8 cellular contexts compared by ENCODE assay signal in genomic region chr9:37080165-37080627, GRCh38. TPM values are rescaled to one million over a fixed set of nuclear protein-coding genes. Genes with fewer than 3 reads are reported as not detected.
DNase-seq lines count a peak whose midpoint lies in the region; ATAC-seq, FAIRE-seq and TF ChIP-seq lines count a peak whose summit lies in the region.
"Not testable (repeated sequence)": the region's sequence is repeated elsewhere in the genome, so short reads cannot be mapped to it uniquely, and the experiment has no call there.

No MANE protein-coding gene starts in this region.

- H3K4me1 ChIP-seq in Caco-2; muscle layer of colon (ENCODE audit: insufficient read depth, low read length): not testable (repeated sequence)
- peaks cover 18% of the 10 kb centered on the region for H3K4me1 ChIP-seq in GM12878 (ENCODE audit: control insufficient read depth, insufficient read depth, low read length)

- in situ Hi-C loops in GM12878 (cut with MboI), result not testable (repeated sequence)

- H3K9me3 ChIP-seq in Caco-2; SK-N-MC (ENCODE audit: low read depth, low read length); GM12878 (replicated peaks; ENCODE audit: control insufficient read depth, insufficient read depth, low read length); muscle layer of colon (ENCODE audit: low read length): not testable (repeated sequence)

- peaks cover 14% of the 10 kb centered on the region for H3K36me3 Mint-ChIP-seq in Caco-2 (ENCODE audit: insufficient read depth, unreplicated experiment)
- not testable (repeated sequence) for H3K36me3 Mint-ChIP-seq in glutamatergic neuron (ENCODE audit: unreplicated experiment)
- peaks cover 29% of the 10 kb centered on the region for H3K36me3 Mint-ChIP-seq in stimulated activated naive CD8-positive, alpha-beta T cell treated with anti-CD3 and anti-CD28 coated beads, Interleukin-15, Interleukin-2, amounts not matched to agents 100 ng/mL and 50 ng/mL, for 24 hours (ENCODE audit: low read depth)

- not testable (repeated sequence) for H3K4me1 Mint-ChIP-seq in Caco-2 (ENCODE audit: low read depth, unreplicated experiment); glutamatergic neuron (ENCODE audit: low read depth, unreplicated experiment)
- peaks cover 62% of the 10 kb centered on the region for H3K4me1 Mint-ChIP-seq in stimulated activated naive CD8-positive, alpha-beta T cell treated with anti-CD3 and anti-CD28 coated beads, Interleukin-15, Interleukin-2, amounts not matched to agents 100 ng/mL and 50 ng/mL, for 24 hours (ENCODE audit: low read depth)

- not testable (repeated sequence) for TF ChIP-seq RAD21 in GM12878 (IDR thresholded peaks at IDR 0.05; ENCODE audit: insufficient read depth, low read depth, low read length)

- peak in 1 of 2 experiments; percentile 48 for DNase-seq in Caco-2
- not testable (repeated sequence) for DNase-seq in SK-N-MC (ENCODE audit: low read depth, low spot score); GM12878 (ENCODE audit: low read depth, low spot score); glutamatergic neuron

- H3K9ac ChIP-seq in SK-N-MC (ENCODE audit: insufficient read length), result peak overlapping the region; percentile 88
- peak overlapping the region; percentile 81 for H3K9ac ChIP-seq in GM12878 (ENCODE audit: control insufficient read depth, insufficient read depth, low read length)
- peak overlapping the region; percentile 33 for H3K9ac ChIP-seq in muscle layer of colon (ENCODE audit: low read length)

- peak overlapping the region; percentile 42; the same call in 1 of the 2 replicates for H3K27ac ChIP-seq in SK-N-MC
- peak overlapping the region; percentile 87 for H3K27ac ChIP-seq in GM12878 (ENCODE audit: control insufficient read depth, insufficient read depth)
- H3K27ac ChIP-seq in muscle layer of colon (ENCODE audit: low read depth, low read length), result peak overlapping the region; percentile 78

- SMC1A ChIA-PET in GM12878 (lab: Charles Lee; ENCODE audit: uncharacterized antibody, unreplicated experiment), result interaction anchor here (0.9 to 6.1 kb wide), 12 partner anchors 9 to 243 kb away, joined by 3 to 31 read pairs (median 4); partner anchors contain the start of gene ZCCHC7

- TF ChIP-seq CTCF in Caco-2 (IDR thresholded peaks at IDR 0.05; ENCODE audit: insufficient read depth in 1 of 2, low read depth in 1 of 2, low read length in 1 of 2, severe bottlenecking in 1 of 2, unreplicated experiment in 1 of 2); GM12878 (IDR thresholded peaks at IDR 0.05 in 2 of 3, conservative IDR thresholded peaks at IDR 0.05 in 1 of 3; ENCODE audit: control insufficient read depth in 2 of 3, extremely low read depth in 1 of 3, insufficient read depth in 1 of 3, low read depth in 3 of 3, low read length in 3 of 3); glutamatergic neuron (IDR thresholded peaks at IDR 0.05; ENCODE audit: partially characterized antibody, unreplicated experiment): not testable (repeated sequence)

- TF ChIP-seq EP300 in GM12878 (IDR thresholded peaks at IDR 0.05; ENCODE audit: borderline replicate concordance in 1 of 2, control insufficient read depth in 1 of 2, low read depth in 2 of 2, low read length in 2 of 2), result not testable (repeated sequence)

- not testable (repeated sequence) for BruUV-seq in Caco-2 (replicated peaks; lab: Mats Ljungman, UMichigan); GM12878 (replicated peaks; lab: Mats Ljungman, UMichigan)

- not testable (repeated sequence) for H3K27me3 Mint-ChIP-seq in Caco-2 (ENCODE audit: insufficient read depth, unreplicated experiment); stimulated activated naive CD8-positive, alpha-beta T cell treated with anti-CD3 and anti-CD28 coated beads, Interleukin-15, Interleukin-2, amounts not matched to agents 100 ng/mL and 50 ng/mL, for 24 hours
- peaks cover 10% of the 10 kb centered on the region for H3K27me3 Mint-ChIP-seq in glutamatergic neuron (ENCODE audit: unreplicated experiment)

- under 1% methylated on average over 32 of the region's 32 CpGs for WGBS in GM12878 (ENCODE audit: insufficient coverage, insufficient replicate concordance, low lambda C conversion rate, missing lambda C conversion rate)

- H3K79me2 ChIP-seq in GM12878 (ENCODE audit: control insufficient read depth, insufficient read depth, low read length), result peaks cover 56% of the 10 kb centered on the region

- H3K4me3 ChIP-seq in Caco-2 (ENCODE audit: low read depth, low read length) (peak overlapping the region; percentile 78), SK-N-MC (peak overlapping the region; percentile 92), GM12878 (peak overlapping the region; percentile 84), muscle layer of colon (ENCODE audit: low read depth in 1 of 2, low read length in 2 of 2) (peak overlapping the region; percentile 38 to 83)

- TF ChIP-seq POLR2A in GM12878 (IDR thresholded peaks at IDR 0.05; ENCODE audit: low read depth, low read length), result peak; percentile 4; the same call in 1 of the 2 replicates

- not testable (repeated sequence) for FAIRE-seq in GM12878 (lab: Jason Lieb, UNC)

- not testable (repeated sequence) for H3K27me3 ChIP-seq in Caco-2 (replicated peaks; ENCODE audit: control insufficient read depth, insufficient read depth, low read length); GM12878 (replicated peaks in 1 of 2; ENCODE audit: control insufficient read depth in 2 of 2, insufficient read depth in 2 of 2, low read length in 1 of 2); muscle layer of colon (ENCODE audit: control insufficient read depth in 1 of 2, insufficient read depth in 2 of 2, low read length in 2 of 2)

- H4K20me1 ChIP-seq in GM12878 (ENCODE audit: control insufficient read depth, insufficient read depth), result not testable (repeated sequence)

- ATAC-seq in GM21737 (IDR thresholded peaks at IDR 0.05; ENCODE audit: unreplicated experiment) (peak; percentile 5), HG03460 (IDR thresholded peaks at IDR 0.05; ENCODE audit: unreplicated experiment) (peak; percentile 7), GM12878 (peak; percentile 50)

- CTCF ChIA-PET in Caco-2 (lab: Charles Lee) (interaction anchor here (1.2 kb wide), 1 partner anchor 84 kb away, joined by 3 read pairs; no protein-coding TSS in a partner anchor), GM12878 (lab: Yijun Ruan, JAX) (interaction anchor here (0.9 to 2.8 kb wide), 9 partner anchors 9 to 249 kb away, joined by 3 to 11 read pairs (median 4); partner anchors contain the start of gene ZCCHC7)

- POLR2A ChIA-PET in Caco-2 (lab: Charles Lee) (interaction anchor here (0.6 to 1.9 kb wide), 2 partner anchors 40 to 52 kb away, joined by 7 to 34 read pairs; partner anchors contain the start of gene ZCCHC7), GM12878 (lab: Charles Lee) (interaction anchor here (0.8 to 3.0 kb wide), 9 partner anchors 9 to 133 kb away, joined by 3 to 14 read pairs (median 5); partner anchors contain the start of gene ZCCHC7)

- H3K27ac Mint-ChIP-seq in Caco-2 (ENCODE audit: unreplicated experiment), result peak overlapping the region; percentile 85
- peak overlapping the region; percentile 93 for H3K27ac Mint-ChIP-seq in glutamatergic neuron (ENCODE audit: unreplicated experiment)
- H3K27ac Mint-ChIP-seq in stimulated activated naive CD8-positive, alpha-beta T cell treated with anti-CD3 and anti-CD28 coated beads, Interleukin-15, Interleukin-2, amounts not matched to agents 100 ng/mL and 50 ng/mL, for 24 hours, result peak overlapping the region; percentile 99

- H3K4me3 Mint-ChIP-seq in Caco-2 (ENCODE audit: unreplicated experiment), result peak overlapping the region; percentile 82
- peak overlapping the region; percentile 98 for H3K4me3 Mint-ChIP-seq in glutamatergic neuron (ENCODE audit: unreplicated experiment)
- H3K4me3 Mint-ChIP-seq in stimulated activated naive CD8-positive, alpha-beta T cell treated with anti-CD3 and anti-CD28 coated beads, Interleukin-15, Interleukin-2, amounts not matched to agents 100 ng/mL and 50 ng/mL, for 24 hours, result peak overlapping the region; percentile 98

- RAD21 ChIA-PET in GM12878 (lab: Charles Lee; ENCODE audit: unreplicated experiment), result interaction anchor here (0.7 to 9.1 kb wide), 12 partner anchors 41 to 303 kb away, joined by 3 to 64 read pairs (median 4); partner anchors contain the start of gene ZCCHC7

- intact Hi-C loops in Caco-2 (cut with micrococcal nuclease; ENCODE audit: unreplicated experiment), result not testable (repeated sequence)
- intact Hi-C loops in GM12878 (cut with micrococcal nuclease; ENCODE audit: unreplicated experiment), result loop anchor here (2.0 to 5.0 kb wide), 3 partner anchors 42 to 222 kb away; partner anchors contain the start of genes PAX5 and ZCCHC7

- H3K36me3 ChIP-seq in Caco-2 (ENCODE audit: control insufficient read depth, insufficient read depth, low read length); GM12878 (ENCODE audit: control insufficient read depth in 2 of 2, insufficient read depth in 2 of 2, low read length in 1 of 2); muscle layer of colon (ENCODE audit: insufficient read depth, low read length): not testable (repeated sequence)
- H3K36me3 ChIP-seq in SK-N-MC (ENCODE audit: insufficient read depth, low read length), result peaks cover 12% of the 10 kb centered on the region; the same call in 1 of the 2 replicates

- H3K4me2 ChIP-seq in GM12878 (ENCODE audit: control insufficient read depth, insufficient read depth), result peak overlapping the region; percentile 65

- peak overlapping the region; percentile 69 for H2AFZ ChIP-seq in GM12878 (ENCODE audit: control insufficient read depth, low read depth, low read length)

- not testable (repeated sequence) for H3K9me3 Mint-ChIP-seq in Caco-2 (ENCODE audit: unreplicated experiment); glutamatergic neuron (ENCODE audit: unreplicated experiment); stimulated activated naive CD8-positive, alpha-beta T cell treated with anti-CD3 and anti-CD28 coated beads, Interleukin-15, Interleukin-2, amounts not matched to agents 100 ng/mL and 50 ng/mL, for 24 hours

RNA-seq across cellular contexts. Expression of gene ZCCHC7, which starts 40.2 kb away (rescaled TPM):
- total RNA-seq in Caco-2 (2022) (22.0 and 23.2 TPM in 2 replicates), GM12878 (2014; rRNA removed) (42.9 and 48.0 TPM in 2 replicates), GM12878 (2014; rRNA removed; fragmentation: Illumina TruSeq; extraction: Trizol) (73.6 and 75.8 TPM in 2 replicates), GM12878 (2021) (45.8 and 49.9 TPM in 2 replicates), glutamatergic neuron (ENCODE audit: unreplicated experiment) (31.1 TPM)
- total RNA-seq in GM12878 (2013; cell fraction: nucleolus; rRNA removed), result 289 and 299 TPM in 2 replicates
- polyA plus RNA-seq in GM12878 (2011; ENCODE audit: low read depth), result 22.6 TPM
- polyA plus RNA-seq in GM12878 (2011; rRNA removed) (178 and 200 TPM in 2 replicates), GM12878 (2014; fragmentation: Illumina TruSeq; extraction: Trizol) (87.6 and 112 TPM in 2 replicates), GM12878 (2014; fragmentation: Nextera tagmentation; extraction: Ambion mirVana) (10 to 100 TPM; 58.6 to 60.8 TPM), GM12878 (2014; rRNA removed) (34.2 and 45.1 TPM in 2 replicates), GM12878 (2016; fragmentation: Nextera tagmentation; extraction: Ambion mirVana) (10 to 100 TPM; 46.2 to 48.1 TPM)
- polyA plus RNA-seq in GM12878 (2011; cell fraction: cytosol; rRNA removed), result 140 and 169 TPM in 2 replicates
- 86.0 and 107 TPM in 2 replicates for polyA plus RNA-seq in GM12878 (2011; cell fraction: nucleus; rRNA removed)
- polyA plus RNA-seq in GM12878 (2012), result 33.6 and 39.7 TPM in 2 replicates
- polyA minus RNA-seq in GM12878 (2011; rRNA and poly(A)+ RNA removed), result 214 and 217 TPM in 2 replicates
- polyA minus RNA-seq in GM12878 (2011; cell fraction: cytosol; rRNA and poly(A)+ RNA removed), result 55.5 and 64.1 TPM in 2 replicates
- polyA minus RNA-seq in GM12878 (2011; cell fraction: nucleus; rRNA and poly(A)+ RNA removed), result 75.1 and 94.9 TPM in 2 replicates

RNA-seq across cellular contexts. Expression of gene PAX5, which starts 46.1 kb away (rescaled TPM):
- total RNA-seq in Caco-2 (2022) (0.16 TPM in 1 of 2 replicates, not detected in the other), GM12878 (2014; rRNA removed) (45.7 and 45.9 TPM in 2 replicates), GM12878 (2014; rRNA removed; fragmentation: Illumina TruSeq; extraction: Trizol) (27.3 and 28.1 TPM in 2 replicates), GM12878 (2021) (118 and 123 TPM in 2 replicates), glutamatergic neuron (ENCODE audit: unreplicated experiment) (24.3 TPM)
- total RNA-seq in GM12878 (2013; cell fraction: nucleolus; rRNA removed), result 196 and 209 TPM in 2 replicates
- 24.5 TPM for polyA plus RNA-seq in GM12878 (2011; ENCODE audit: low read depth)
- polyA plus RNA-seq in GM12878 (2011; rRNA removed) (12.7 and 23.6 TPM in 2 replicates), GM12878 (2014; fragmentation: Illumina TruSeq; extraction: Trizol) (29.9 and 48.1 TPM in 2 replicates), GM12878 (2014; fragmentation: Nextera tagmentation; extraction: Ambion mirVana) (1 to 10 TPM; 2.2 to 2.4 TPM), GM12878 (2014; rRNA removed) (36.8 and 44.5 TPM in 2 replicates), GM12878 (2016; fragmentation: Nextera tagmentation; extraction: Ambion mirVana) (10 to 100 TPM; 31.2 to 32.6 TPM)
- polyA plus RNA-seq in GM12878 (2011; cell fraction: cytosol; rRNA removed), result 26.7 and 29.9 TPM in 2 replicates
- 57.1 and 80.5 TPM in 2 replicates for polyA plus RNA-seq in GM12878 (2011; cell fraction: nucleus; rRNA removed)
- 41.7 and 47.1 TPM in 2 replicates for polyA plus RNA-seq in GM12878 (2012)
- 57.6 and 59.1 TPM in 2 replicates for polyA minus RNA-seq in GM12878 (2011; rRNA and poly(A)+ RNA removed)
- 23.0 and 30.2 TPM in 2 replicates for polyA minus RNA-seq in GM12878 (2011; cell fraction: cytosol; rRNA and poly(A)+ RNA removed)
- 66.4 and 122 TPM in 2 replicates for polyA minus RNA-seq in GM12878 (2011; cell fraction: nucleus; rRNA and poly(A)+ RNA removed)

Comparison
In these comparisons a context has a peak if more than half of its experiments do, and no peak if none do; other contexts are left out.
1. H3K9ac ChIP-seq: peak in every context shown above with its lines; median percentile 88 in SK-N-MC; 81 in GM12878; 33 in muscle layer of colon.
2. RNA of gene PAX5, which starts 46.1 kb away (total RNA-seq): 27.3 to 209 TPM in GM12878 and 24.3 TPM in glutamatergic neuron (single experiment); 0.16 TPM in Caco-2; every median in the first group is over 10 times any median in the second.
3. Peak in every context shown above with its lines, with median percentiles within 50 percentile points of each other: H3K4me3 ChIP-seq, H3K27ac Mint-ChIP-seq, H3K4me3 Mint-ChIP-seq, ATAC-seq and H3K27ac ChIP-seq.